ENCODE assay signal across 9 cellular contexts in the genomic region with DNA sequence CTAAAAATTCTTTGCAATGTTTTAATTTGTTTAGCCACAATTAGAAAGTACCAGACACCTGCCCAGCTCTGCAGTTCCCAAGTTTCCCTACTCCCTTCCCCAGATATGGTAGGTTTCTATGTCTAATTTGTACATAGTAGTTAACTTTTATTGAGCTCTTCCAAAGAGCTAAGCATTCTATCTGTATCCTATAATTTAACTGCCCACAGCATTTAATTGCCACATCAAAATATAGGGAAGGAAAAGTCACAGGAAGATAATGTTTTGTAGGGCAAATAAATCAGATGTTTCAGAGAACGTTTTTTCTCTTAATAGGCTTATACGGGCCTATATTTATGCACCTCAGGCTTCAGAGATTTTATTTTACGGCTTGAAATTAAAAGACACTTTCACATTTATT. TPM values are rescaled to one million over a fixed set of nuclear protein-coding genes. Genes with fewer than 3 reads are reported as not detected.
"Had no signal": no experiment of that assay in that cellular context is flagged by ENCODE, and none has a peak within 500 bp of the region (broad histone marks: within the 10 kb centered on the region; RNA-seq: fewer than 3 reads in every experiment).

No MANE protein-coding gene starts in this region.

- H3K4me1 Mint-ChIP-seq: IgD-negative memory B cell had no signal

- H3K36me3 Mint-ChIP-seq: IgD-negative memory B cell had no signal

- H3K4me3 ChIP-seq: K562 had no signal

- DNase-seq: IMR-90, KBM-7, KG1 had no signal

- H3K4me3 Mint-ChIP-seq: IgD-negative memory B cell had no signal

- ATAC-seq: HepG2, K562 had no signal

- H3K27me3 Mint-ChIP-seq: IgD-negative memory B cell had no signal

- H3K27ac ChIP-seq: HL-60 had no signal

- H3K27ac Mint-ChIP-seq: IgD-negative memory B cell had no signal

RNA-seq across cellular contexts. Expression of gene FMO3, which starts 15.7 kb away (rescaled TPM):
- total RNA-seq: HepG2, HT-29, HT1080, K562 had no signal
- polyA plus RNA-seq: HepG2, IgD-negative memory B cell, K562 had no signal
